In genomic region chr12:52009081-52009751, GRCh38 we compare ENCODE assay signal across 1 cellular context.
TF ChIP-seq lines count a peak whose summit lies in the region.

No MANE protein-coding gene starts in this region.

TF ChIP-seq in K562, 482 proteins besides CTCF, POLR2A, EP300 and RAD21:
- TF ChIP-seq CHD2 (IDR thresholded peaks at IDR 0.05; ENCODE audit: low read depth, low read length): no peak
- no peak for TF ChIP-seq NONO (IDR thresholded peaks at IDR 0.05; ENCODE audit: low read depth in 2 of 2, low read length in 1 of 2)
- no peak for TF ChIP-seq SIRT6 (IDR thresholded peaks at IDR 0.05; ENCODE audit: low read depth, low read length)
- TF ChIP-seq E4F1 (CRISPR knock-in tag; IDR thresholded peaks at IDR 0.05; ENCODE audit: borderline replicate concordance): no peak
- TF ChIP-seq E2F4 (CRISPR knock-in tag; IDR thresholded peaks at IDR 0.05; ENCODE audit: low read depth): no peak
- TF ChIP-seq POLR2AphosphoS2 (IDR thresholded peaks at IDR 0.05; ENCODE audit: low read length): no peak
